ENCODE assay signal across 1 cellular context in the genomic region with DNA sequence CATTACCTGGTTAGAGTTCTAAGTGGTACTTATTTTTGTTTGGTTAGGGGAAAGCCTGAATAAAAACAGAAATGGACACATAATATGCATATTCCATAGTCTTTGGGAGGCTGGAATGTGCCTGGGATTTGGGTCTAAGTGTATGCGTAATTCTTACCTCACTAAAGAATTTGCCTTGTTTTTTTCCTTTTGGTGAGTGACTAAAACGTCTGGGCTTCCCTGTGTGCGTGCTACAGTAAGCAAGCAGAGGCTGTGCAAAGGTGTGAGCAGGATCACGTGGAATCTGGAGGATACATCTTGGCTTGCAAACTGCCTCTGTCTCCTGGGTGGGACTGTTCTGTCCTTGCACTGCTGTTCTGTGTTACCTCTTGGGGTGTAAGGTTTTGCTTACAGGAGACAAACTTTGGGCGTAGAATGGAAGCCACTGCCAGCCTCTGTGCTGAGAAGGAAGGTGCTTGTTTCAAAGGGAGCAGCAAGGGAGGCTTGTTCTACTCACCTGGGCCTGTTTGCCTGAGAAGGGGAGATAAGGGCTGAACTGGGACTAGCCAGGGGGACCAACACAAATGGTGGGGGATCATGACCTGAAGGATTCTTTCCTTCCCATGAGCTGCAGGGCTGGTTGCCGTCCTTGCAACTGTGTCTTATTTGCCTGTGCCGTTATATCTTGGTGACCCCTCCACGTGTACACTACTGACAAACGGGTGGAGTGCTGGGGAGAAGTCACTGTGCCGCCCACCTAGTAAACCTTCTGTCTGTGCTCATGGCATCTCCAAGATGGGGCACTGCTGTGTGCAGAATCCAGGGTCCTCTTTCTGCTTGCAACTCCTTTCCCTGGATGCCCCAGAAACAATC.
TF ChIP-seq lines count a peak whose summit lies in the region.

No MANE protein-coding gene starts in this region.

TF ChIP-seq in SK-N-SH, 30 proteins besides CTCF, POLR2A, EP300 and RAD21 (continued from another document):
- TF ChIP-seq, protein P1, sequence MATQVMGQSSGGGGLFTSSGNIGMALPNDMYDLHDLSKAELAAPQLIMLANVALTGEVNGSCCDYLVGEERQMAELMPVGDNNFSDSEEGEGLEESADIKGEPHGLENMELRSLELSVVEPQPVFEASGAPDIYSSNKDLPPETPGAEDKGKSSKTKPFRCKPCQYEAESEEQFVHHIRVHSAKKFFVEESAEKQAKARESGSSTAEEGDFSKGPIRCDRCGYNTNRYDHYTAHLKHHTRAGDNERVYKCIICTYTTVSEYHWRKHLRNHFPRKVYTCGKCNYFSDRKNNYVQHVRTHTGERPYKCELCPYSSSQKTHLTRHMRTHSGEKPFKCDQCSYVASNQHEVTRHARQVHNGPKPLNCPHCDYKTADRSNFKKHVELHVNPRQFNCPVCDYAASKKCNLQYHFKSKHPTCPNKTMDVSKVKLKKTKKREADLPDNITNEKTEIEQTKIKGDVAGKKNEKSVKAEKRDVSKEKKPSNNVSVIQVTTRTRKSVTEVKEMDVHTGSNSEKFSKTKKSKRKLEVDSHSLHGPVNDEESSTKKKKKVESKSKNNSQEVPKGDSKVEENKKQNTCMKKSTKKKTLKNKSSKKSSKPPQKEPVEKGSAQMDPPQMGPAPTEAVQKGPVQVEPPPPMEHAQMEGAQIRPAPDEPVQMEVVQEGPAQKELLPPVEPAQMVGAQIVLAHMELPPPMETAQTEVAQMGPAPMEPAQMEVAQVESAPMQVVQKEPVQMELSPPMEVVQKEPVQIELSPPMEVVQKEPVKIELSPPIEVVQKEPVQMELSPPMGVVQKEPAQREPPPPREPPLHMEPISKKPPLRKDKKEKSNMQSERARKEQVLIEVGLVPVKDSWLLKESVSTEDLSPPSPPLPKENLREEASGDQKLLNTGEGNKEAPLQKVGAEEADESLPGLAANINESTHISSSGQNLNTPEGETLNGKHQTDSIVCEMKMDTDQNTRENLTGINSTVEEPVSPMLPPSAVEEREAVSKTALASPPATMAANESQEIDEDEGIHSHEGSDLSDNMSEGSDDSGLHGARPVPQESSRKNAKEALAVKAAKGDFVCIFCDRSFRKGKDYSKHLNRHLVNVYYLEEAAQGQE (IDR thresholded peaks at IDR 0.05; ENCODE audit: low read depth, low read length), result peak; percentile 32
- no peak for TF ChIP-seq GATA2 (CRISPR knock-in tag; IDR thresholded peaks at IDR 0.05)
- no peak for TF ChIP-seq RFX5 (IDR thresholded peaks at IDR 0.05; ENCODE audit: low read length)
- TF ChIP-seq, protein P2, sequence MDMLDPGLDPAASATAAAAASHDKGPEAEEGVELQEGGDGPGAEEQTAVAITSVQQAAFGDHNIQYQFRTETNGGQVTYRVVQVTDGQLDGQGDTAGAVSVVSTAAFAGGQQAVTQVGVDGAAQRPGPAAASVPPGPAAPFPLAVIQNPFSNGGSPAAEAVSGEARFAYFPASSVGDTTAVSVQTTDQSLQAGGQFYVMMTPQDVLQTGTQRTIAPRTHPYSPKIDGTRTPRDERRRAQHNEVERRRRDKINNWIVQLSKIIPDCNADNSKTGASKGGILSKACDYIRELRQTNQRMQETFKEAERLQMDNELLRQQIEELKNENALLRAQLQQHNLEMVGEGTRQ (IDR thresholded peaks at IDR 0.05; ENCODE audit: borderline replicate concordance, low read depth, low read length), result no peak
- TF ChIP-seq FOXM1 (IDR thresholded peaks at IDR 0.05; ENCODE audit: low read depth), result 0 out of 2 replicates have a peak, but pooled peaks have one; percentile 48
- TF ChIP-seq SMC3 (IDR thresholded peaks at IDR 0.05; ENCODE audit: low read depth, low read length), result no peak
TF ChIP-seq in SK-N-SH: peak in this region for 10.
